ENCODE assay signal across 8 cellular contexts in genomic region chr6:13428528-13429405, GRCh38. TPM values are rescaled to one million over a fixed set of nuclear protein-coding genes. Genes with fewer than 3 reads are reported as not detected.
A peak's percentile ranks its signal among the peaks of the same experiment; 100 is the strongest.
DNase-seq lines count a peak whose midpoint lies in the region; ATAC-seq, FAIRE-seq and TF ChIP-seq lines count a peak whose summit lies in the region.

No MANE protein-coding gene starts in this region.

- WGBS in right cardiac atrium: 68% methylated on average over 14 of the region's 14 CpGs

- H3K9me3 ChIP-seq in right cardiac atrium (ENCODE audit: control insufficient read depth, low read length): no peaks in the 10 kb centered on the region

- intact Hi-C loops in right cardiac atrium (cut with DNase I): loop anchor here in 1 of 4 donors (10.0 kb wide), 1 partner anchor 46 kb away; no protein-coding TSS in a partner anchor

- ATAC-seq in GM21381 (IDR thresholded peaks at IDR 0.05; ENCODE audit: unreplicated experiment) (peak; percentile 12), HG03521 (IDR thresholded peaks at IDR 0.05; ENCODE audit: unreplicated experiment) (peak; percentile 3), right cardiac atrium (peak in 1 of 2 donors; percentile 62)

- no peaks in the 10 kb centered on the region for H3K27me3 ChIP-seq in right cardiac atrium (ENCODE audit: control insufficient read depth, insufficient read depth)

- no peak for TF ChIP-seq POLR2A in GM12892 (IDR thresholded peaks at IDR 0.05; ENCODE audit: low read depth, low read length)

- FAIRE-seq in GM12892 (lab: Jason Lieb, UNC) (peak; percentile 67), frontal cortex (lab: Jason Lieb, UNC) (no peak)

- peak overlapping the region; percentile 69 for H3K27ac ChIP-seq in right cardiac atrium (ENCODE audit: low read length)

- H3K4me1 ChIP-seq in right cardiac atrium (ENCODE audit: control insufficient read depth, insufficient read depth, low read length): peaks cover 37% of the 10 kb centered on the region

- no peak overlapping the region for H3K4me3 ChIP-seq in right cardiac atrium (ENCODE audit: low read length)

- DNase-seq in GM12892 (ENCODE audit: insufficient read length): no peak
- DNase-seq in right cardiac atrium: no peak
- no peak for DNase-seq in RKO (ENCODE audit: low spot score)
- no peak for DNase-seq in LoVo (ENCODE audit: low spot score)
- no peak for DNase-seq in HuH-7 (ENCODE audit: low spot score)
- no peak for DNase-seq in frontal cortex (ENCODE audit: low spot score in 2 of 2)

RNA-seq across cellular contexts. Expression of gene GFOD1, which starts 58.6 kb away (rescaled TPM):
- 11.2 TPM for polyA plus RNA-seq in GM12892 (2012; ENCODE audit: missing spikeins)
- 10 to 100 TPM; 51.0 to 81.7 (median 54.7) TPM for total RNA-seq in right cardiac atrium
- polyA plus RNA-seq in right cardiac atrium: 30.3 TPM
- 32.2 TPM for total RNA-seq in frontal cortex
